Comparison of ENCODE assay signal across 8 cellular contexts in the genomic region with DNA sequence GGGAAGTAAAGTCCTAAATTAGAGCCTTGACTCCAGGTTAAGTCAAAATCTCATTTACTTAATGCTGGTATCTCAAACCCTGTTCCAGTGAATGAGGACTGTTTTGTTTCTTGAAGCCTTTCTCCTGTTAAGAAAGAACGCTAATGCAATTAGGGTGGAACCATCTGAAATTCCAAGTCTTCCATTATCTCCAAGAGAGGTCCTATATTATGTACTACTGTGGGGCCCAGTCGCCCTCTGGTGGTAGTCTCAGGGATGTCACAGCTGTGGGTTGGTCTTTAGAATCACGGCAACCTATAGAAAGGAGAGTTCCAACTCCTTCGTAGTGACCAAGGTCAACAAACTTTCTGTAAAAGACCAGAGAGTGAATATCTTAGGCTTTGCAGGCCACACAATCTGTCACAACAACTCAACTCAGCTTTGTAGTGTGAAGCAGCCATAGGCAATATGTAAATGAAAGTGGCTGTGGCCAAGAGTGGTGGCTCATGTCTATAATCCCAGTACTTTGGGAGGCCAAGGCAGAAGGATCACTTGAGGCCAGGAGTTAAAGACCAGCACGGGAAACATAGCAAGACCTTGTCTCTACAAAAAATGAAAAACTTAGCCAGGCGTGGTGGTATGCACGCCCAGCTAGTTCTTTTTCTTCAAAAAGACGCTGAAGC. TPM values are rescaled to one million over a fixed set of nuclear protein-coding genes. Genes with fewer than 3 reads are reported as not detected.
DNase-seq lines count a peak whose midpoint lies in the region; ATAC-seq and TF ChIP-seq lines count a peak whose summit lies in the region.

No MANE protein-coding gene starts in this region.

- peak; percentile 93 for ATAC-seq in HG02885 (IDR thresholded peaks at IDR 0.05; ENCODE audit: poor library complexity, unreplicated experiment)

- peak; percentile 24 to 45 for DNase-seq in NCI-H524 (lab: John Stamatoyannopoulos, UW)
- DNase-seq in NCI-H524 treated with DMSO at 0.1 percent for 48 hours (lab: John Stamatoyannopoulos, UW), result no peak
- DNase-seq in NCI-H345 treated with DMSO at 0.1 percent for 48 hours (lab: John Stamatoyannopoulos, UW; ENCODE audit: unreplicated experiment), result peak; percentile 40
- DNase-seq in activated CD4-positive, alpha-beta T cell treated with anti-CD3 and anti-CD28 coated beads for 4 hours, result peak; percentile 51 to 72
- DNase-seq in chondrocyte (ENCODE audit: low spot score), result no peak
- DNase-seq in lower leg skin (ENCODE audit: low spot score in 2 of 2), result peak; percentile 59 to 93
- DNase-seq in stimulated activated CD8-positive, alpha-beta memory T cell treated with anti-CD3 and anti-CD28 coated beads, Interleukin-12 subunit alpha, Interleukin-12 subunit beta, amount 100 ng/mL, for 1 hour (ENCODE audit: low read depth), result peak; percentile 43

- peaks cover 18% of the 10 kb centered on the region for H3K36me3 Mint-ChIP-seq in chondrocyte (ENCODE audit: low read depth)

- WGBS in lower leg skin, 2 donors, result 50 to 51% methylated on average over 8 of the region's 8 CpGs

- H3K4me3 Mint-ChIP-seq in chondrocyte (ENCODE audit: unreplicated experiment), result peak overlapping the region; percentile 22

- TF ChIP-seq POLR2A in lower leg skin (IDR thresholded peaks at IDR 0.05), result no peak

- peak; percentile 96 for TF ChIP-seq CTCF in chondrocyte (IDR thresholded peaks at IDR 0.05)
- TF ChIP-seq CTCF in lower leg skin (IDR thresholded peaks at IDR 0.05), result peak in 1 of 3 donors; percentile 63

- H3K4me3 ChIP-seq in lower leg skin (ENCODE audit: low read depth, poor library complexity, severe bottlenecking), result no peak overlapping the region

- H3K4me1 Mint-ChIP-seq in chondrocyte (ENCODE audit: low read depth), result peaks cover 13% of the 10 kb centered on the region

- peak overlapping the region; percentile 45 for H3K27ac Mint-ChIP-seq in chondrocyte (ENCODE audit: unreplicated experiment)

- H3K27me3 Mint-ChIP-seq in chondrocyte (ENCODE audit: low read depth), result no peaks in the 10 kb centered on the region

- H3K9me3 Mint-ChIP-seq in chondrocyte (ENCODE audit: low read depth), result no peaks in the 10 kb centered on the region

- intact Hi-C loops in lower leg skin (cut with DNase I; ENCODE audit: low total_unique reads), result loop anchor here (10.0 kb wide), 1 partner anchor 612 kb away; no protein-coding TSS in a partner anchor

RNA-seq across cellular contexts. Expression of a gene that starts 9.3 kb away (rescaled TPM):
- total RNA-seq in chondrocyte (13.2 to 14.3 TPM (median 13.5 TPM) in 3 replicates), lower leg skin (10 to 100 TPM; 12.6 to 14.9 (median 14.3) TPM)

RNA-seq across cellular contexts. Expression of a gene that starts 17.9 kb away (rescaled TPM):
- total RNA-seq in chondrocyte (0.51 to 2.2 TPM (median 1.1 TPM) in 3 replicates), lower leg skin (under 1 TPM in 2 of 4 donors, not detected in 2; 0.23 to 0.38 TPM)

Comparison
In these comparisons a context has a peak if more than half of its experiments do, and no peak if none do; other contexts are left out.
1. DNase-seq: peak in NCI-H524 (2 of 2), NCI-H345 treated with DMSO at 0.1 percent for 48 hours (single experiment), activated CD4-positive, alpha-beta T cell treated with anti-CD3 and anti-CD28 coated beads for 4 hours (2 of 2), lower leg skin (2 of 2) and stimulated activated CD8-positive, alpha-beta memory T cell treated with anti-CD3 and anti-CD28 coated beads, Interleukin-12 subunit alpha, Interleukin-12 subunit beta, amount 100 ng/mL, for 1 hour (single experiment); none in NCI-H524 treated with DMSO at 0.1 percent for 48 hours (single experiment) and chondrocyte (single experiment).